8 cellular contexts compared by ENCODE assay signal in the genomic region with DNA sequence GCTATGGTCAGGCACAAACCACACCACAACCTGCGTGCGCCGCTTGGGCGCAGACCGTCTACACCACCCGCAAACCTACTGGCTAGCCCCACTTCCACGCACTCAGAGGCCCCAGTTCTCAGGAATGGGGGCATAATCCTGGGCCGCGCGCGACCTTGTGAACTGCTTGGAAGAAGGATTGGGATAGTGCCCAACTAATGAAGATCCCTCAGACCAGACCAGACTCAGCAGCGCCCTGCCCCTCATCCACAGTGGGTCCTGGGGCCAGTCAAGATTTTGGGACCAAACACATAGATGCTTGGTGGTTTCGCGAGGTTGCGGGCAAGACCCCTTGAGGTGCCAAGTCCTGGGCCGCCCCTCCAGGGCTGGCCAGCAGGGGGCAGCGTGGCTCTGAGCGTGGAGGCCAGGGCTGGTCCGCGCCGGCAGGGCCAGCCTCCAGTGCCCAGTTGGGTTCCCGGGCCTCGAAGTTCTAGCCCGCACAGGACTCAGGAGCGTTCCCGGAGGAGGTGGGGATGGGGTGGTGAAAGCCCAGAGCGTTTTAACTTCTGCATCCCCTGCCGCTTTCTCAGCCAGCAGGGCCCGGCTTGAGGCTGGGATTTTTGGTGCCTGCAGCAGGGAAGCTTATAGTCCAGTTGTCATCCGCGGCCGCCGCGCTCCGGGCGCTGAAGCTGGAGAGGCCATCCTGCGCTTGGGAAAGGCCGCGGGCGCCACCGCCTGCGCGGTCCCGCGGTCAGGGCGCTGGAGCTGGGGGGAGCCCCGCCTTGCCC. TPM values are rescaled to one million over a fixed set of nuclear protein-coding genes. Genes with fewer than 3 reads are reported as not detected.
A peak's percentile ranks its signal among the peaks of the same experiment; 100 is the strongest.
DNase-seq lines count a peak whose midpoint lies in the region; ATAC-seq and TF ChIP-seq lines count a peak whose summit lies in the region.

No MANE protein-coding gene starts in this region.

- H3K9me2 ChIP-seq in GM23338 (ENCODE audit: insufficient read depth): no peaks in the 10 kb centered on the region

- H3K36me3 ChIP-seq in GM23338 (ENCODE audit: insufficient read depth) (no peaks in the 10 kb centered on the region; the same call in 1 of the 2 replicates), muscle layer of colon (ENCODE audit: insufficient read depth, low read length) (peaks cover 9% of the 10 kb centered on the region), upper lobe of left lung (no peaks in the 10 kb centered on the region)

- H3K27me3 ChIP-seq in GM23338 (ENCODE audit: insufficient read depth) (peaks cover 69% of the 10 kb centered on the region), muscle layer of colon (ENCODE audit: control insufficient read depth in 1 of 2, insufficient read depth in 2 of 2, low read length in 2 of 2) (peaks cover 0 to 18% of the 10 kb centered on the region in 2 donors), upper lobe of left lung (peaks cover 0 to 24% (median 11%) of the 10 kb centered on the region in 4 donors)

- no peaks in the 10 kb centered on the region for H3K79me2 ChIP-seq in GM23338 (replicated peaks; ENCODE audit: insufficient read depth)

- H3K9me3 Mint-ChIP-seq in GM23338: peaks cover 4% of the 10 kb centered on the region

- H4K20me1 ChIP-seq in GM23338 (replicated peaks; ENCODE audit: insufficient read depth): peaks cover 19% of the 10 kb centered on the region

- TF ChIP-seq EP300 in upper lobe of left lung (IDR thresholded peaks at IDR 0.05): no peak

- no peak for TF ChIP-seq POLR2A in upper lobe of left lung (IDR thresholded peaks at IDR 0.05)

- H3K9ac ChIP-seq in muscle layer of colon (ENCODE audit: low read length): no peak overlapping the region

- H3K9me3 ChIP-seq in muscle layer of colon (ENCODE audit: low read length) (no peaks in the 10 kb centered on the region), upper lobe of left lung (no peaks in the 10 kb centered on the region)

- H3K4me1 ChIP-seq in GM23338 (ENCODE audit: insufficient read depth) (peaks cover 37% of the 10 kb centered on the region), muscle layer of colon (ENCODE audit: insufficient read depth, low read length) (peaks cover 16% of the 10 kb centered on the region), upper lobe of left lung (peaks cover 18 to 39% (median 24%) of the 10 kb centered on the region in 4 donors)

- H3K27ac ChIP-seq in 22Rv1 (no peak overlapping the region), GM23338 (ENCODE audit: low read depth) (no peak overlapping the region), muscle layer of colon (ENCODE audit: low read depth, low read length) (peak overlapping the region; percentile 97), upper lobe of left lung (no peak overlapping the region)

- H3K4me3 ChIP-seq in GM23338: peak overlapping the region; percentile 60
- no peak overlapping the region for H3K4me3 ChIP-seq in epithelial cell of esophagus (ENCODE audit: low read length)
- peak overlapping the region in 1 of 2 donors; percentile 15 for H3K4me3 ChIP-seq in muscle layer of colon (ENCODE audit: low read depth in 1 of 2, low read length in 2 of 2)
- H3K4me3 ChIP-seq in upper lobe of left lung: peak overlapping the region in 3 of 4 donors; percentile 6 to 34 (median 27)

- TF ChIP-seq CTCF in 22Rv1 (IDR thresholded peaks at IDR 0.05) (peak; percentile 95), GM23338 (conservative IDR thresholded peaks at IDR 0.05; ENCODE audit: low read depth in 2 of 2) (peak; percentile 85 to 93), epithelial cell of esophagus (IDR thresholded peaks at IDR 0.05; ENCODE audit: insufficient read depth, low read depth, low read length, missing control alignments) (peak; percentile 32), upper lobe of left lung (IDR thresholded peaks at IDR 0.05) (peak; percentile 64 to 84 (median 74))

- H3K36me3 Mint-ChIP-seq in GM23338 (ENCODE audit: low read depth): no peaks in the 10 kb centered on the region

- no peaks in the 10 kb centered on the region for H3F3A ChIP-seq in GM23338 (replicated peaks; ENCODE audit: low read depth)

- H3K27ac Mint-ChIP-seq in GM23338: no peak overlapping the region

- H3K4me2 ChIP-seq in GM23338: peak overlapping the region; percentile 84

- 53 to 84% methylated on average over 8 to 46 of the region's 47 CpGs for WGBS in upper lobe of left lung, 2 donors

- peak overlapping the region; percentile 48 for H3K4me3 Mint-ChIP-seq in GM23338

- DNase-seq in GM23338 (ENCODE audit: low spot score) (peak; percentile 85), epithelial cell of esophagus (ENCODE audit: low read depth) (no peak), upper lobe of left lung (peak; percentile 56 to 93), dedifferentiated amniotic fluid mesenchymal stem cell (ENCODE audit: extremely low spot score) (no peak)
- DNase-seq in activated CD4-positive, alpha-beta T cell treated with anti-CD3 and anti-CD28 coated beads for 48 hours: peak; percentile 71

- peaks cover 23% of the 10 kb centered on the region for H3K4me1 Mint-ChIP-seq in GM23338

- peaks cover 75% of the 10 kb centered on the region for H3K27me3 Mint-ChIP-seq in GM23338 (ENCODE audit: insufficient read depth, low read depth, poor library complexity)

- peak overlapping the region; percentile 81 for H2AFZ ChIP-seq in GM23338

- ATAC-seq in GM23338 (peak; percentile 55), upper lobe of left lung (ENCODE audit: low FRiP score in 2 of 2) (peak; percentile 37 to 39), GM19397 (IDR thresholded peaks at IDR 0.05; ENCODE audit: unreplicated experiment) (no peak)

TF ChIP-seq in GM23338, 12 proteins besides CTCF, POLR2A, EP300 and RAD21:
- no peak for TF ChIP-seq STAT1 (IDR thresholded peaks at IDR 0.05; ENCODE audit: unreplicated experiment)
- no peak for TF ChIP-seq NANOG (IDR thresholded peaks at IDR 0.05; ENCODE audit: borderline replicate concordance)
- no peak for TF ChIP-seq ZNF114 (CRISPR knock-in tag; IDR thresholded peaks at IDR 0.05)

RNA-seq across cellular contexts. Expression of a gene that starts 8.3 kb away (rescaled TPM):
- 0.24 TPM in 1 of 2 replicates, not detected in the other for total RNA-seq in GM23338 (2014; rRNA removed; shearing (Covaris generic))
- 0.23 TPM in 1 of 2 replicates, not detected in the other for polyA plus RNA-seq in GM23338 (2016; fragmentation: Nextera tagmentation; extraction: Ambion mirVana)
- 10 to 100 TPM in 2 of 6 donors, 1 to 10 TPM in 4; 3.2 to 19.4 (median 7.5) TPM for total RNA-seq in upper lobe of left lung

Comparison
In these comparisons a context has a peak if more than half of its experiments do, and no peak if none do; other contexts are left out.
1. CTCF ChIP-seq: peak in every context shown above with its lines; median percentile 95 in 22Rv1; 89 in GM23338; 74 in upper lobe of left lung; 32 in epithelial cell of esophagus.
2. DNase-seq: peak in GM23338 (single experiment), activated CD4-positive, alpha-beta T cell treated with anti-CD3 and anti-CD28 coated beads for 48 hours (single experiment) and upper lobe of left lung (2 of 2); none in epithelial cell of esophagus (single experiment) and dedifferentiated amniotic fluid mesenchymal stem cell (single experiment).